1 cellular context compared by ENCODE assay signal in genomic region chr12:2819810-2820209, GRCh38.
A peak's percentile ranks its signal among the peaks of the same experiment; 100 is the strongest.
TF ChIP-seq lines count a peak whose summit lies in the region.

No MANE protein-coding gene starts in this region.

TF ChIP-seq in HepG2, 621 proteins besides CTCF, POLR2A, EP300 and RAD21:
- TF ChIP-seq ATAD3A (CRISPR knock-in tag; IDR thresholded peaks at IDR 0.05), result no peak
- peak; percentile 55 for TF ChIP-seq AGO2 (optimal IDR thresholded peaks at IDR 0.05; ENCODE audit: low read depth, low read length)
